In the genomic region with DNA sequence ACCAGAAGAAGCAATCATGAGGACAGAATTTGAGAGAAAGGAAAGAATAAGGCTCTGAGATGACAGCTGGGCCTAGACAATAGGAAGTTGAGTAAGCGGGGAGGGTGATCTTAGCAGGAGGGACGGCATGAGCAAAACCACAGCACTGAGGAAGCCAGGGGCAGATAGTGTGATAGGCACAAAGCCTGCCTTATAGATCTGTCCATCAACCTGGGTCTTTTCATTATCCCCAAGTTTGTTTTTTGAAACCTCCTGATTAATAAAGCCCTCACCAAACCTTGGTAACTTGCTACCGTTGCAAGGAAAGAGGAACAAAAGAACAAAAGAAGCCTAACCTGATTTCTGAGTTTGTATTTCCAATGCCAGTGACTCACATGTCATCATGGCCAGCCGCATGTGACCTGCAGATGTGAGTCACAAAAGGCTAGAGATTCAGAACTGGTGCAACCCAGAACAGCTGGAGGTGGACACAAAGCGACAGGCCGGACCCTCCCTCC, we compare ENCODE assay signal across 11 cellular contexts. TPM values are rescaled to one million over a fixed set of nuclear protein-coding genes. Genes with fewer than 3 reads are reported as not detected.
DNase-seq lines count a peak whose midpoint lies in the region; ATAC-seq and TF ChIP-seq lines count a peak whose summit lies in the region.
"Had no signal": no experiment of that assay in that cellular context is flagged by ENCODE, and none has a peak within 500 bp of the region (broad histone marks: within the 10 kb centered on the region; RNA-seq: fewer than 3 reads in every experiment).

No MANE protein-coding gene starts in this region.

- ATAC-seq in activated T-cell treated with anti-CD3 and anti-CD28 coated beads, Interleukin-2, amount 50 U/mL, for 72 hours (replicated peaks in 1 of 2): no peak
- no peak for ATAC-seq in activated CD4-positive, alpha-beta T cell treated with anti-CD3 and anti-CD28 coated beads for 36 hours
- no peak for ATAC-seq in GM21723 (IDR thresholded peaks at IDR 0.05; ENCODE audit: unreplicated experiment)
- ATAC-seq: stimulated activated memory B cell treated with anti-CD40 and anti-IgM and Interleukin-4, amounts not matched to agents 10 μg/mL and 1 μg/mL and 100 μg/mL, for 72 hours had no signal

- H3K4me3 ChIP-seq in NB4 (ENCODE audit: low read depth, low read length): no peak overlapping the region
- H3K4me3 ChIP-seq in epithelial cell of esophagus (ENCODE audit: low read length): no peak overlapping the region
- no peak overlapping the region for H3K4me3 ChIP-seq in neural progenitor cell

- no peaks in the 10 kb centered on the region for H3K27me3 ChIP-seq in neural progenitor cell

- H3K27ac ChIP-seq in neural progenitor cell: no peak overlapping the region

- H2AFZ ChIP-seq in neural progenitor cell (replicated peaks): peak overlapping the region; percentile 61

- POLR2A ChIA-PET in activated CD4-positive, alpha-beta T cell treated with anti-CD3 and anti-CD28 coated beads for 36 hours (lab: Charles Lee): no interaction called here

- no peak overlapping the region for H3K27ac Mint-ChIP-seq in neural progenitor cell
- no peak overlapping the region for H3K27ac Mint-ChIP-seq in activated T-cell treated with anti-CD3 and anti-CD28 coated beads, Interleukin-2, amount 50 U/mL, for 72 hours
- no peak overlapping the region for H3K27ac Mint-ChIP-seq in activated CD4-positive, alpha-beta T cell treated with anti-CD3 and anti-CD28 coated beads for 36 hours
- H3K27ac Mint-ChIP-seq: immature natural killer cell; stimulated activated memory B cell treated with anti-CD40 and anti-IgM and Interleukin-4, amounts not matched to agents 10 μg/mL and 1 μg/mL and 100 μg/mL, for 72 hours had no signal

- H3K4me3 Mint-ChIP-seq in neural progenitor cell: no peak overlapping the region
- no peak overlapping the region for H3K4me3 Mint-ChIP-seq in activated T-cell treated with anti-CD3 and anti-CD28 coated beads, Interleukin-2, amount 50 U/mL, for 72 hours
- no peak overlapping the region for H3K4me3 Mint-ChIP-seq in activated CD4-positive, alpha-beta T cell treated with anti-CD3 and anti-CD28 coated beads for 36 hours
- H3K4me3 Mint-ChIP-seq: immature natural killer cell; stimulated activated memory B cell treated with anti-CD40 and anti-IgM and Interleukin-4, amounts not matched to agents 10 μg/mL and 1 μg/mL and 100 μg/mL, for 72 hours had no signal

- TF ChIP-seq CTCF in NB4 (IDR thresholded peaks at IDR 0.05; ENCODE audit: low read depth, low read length) (no peak), epithelial cell of esophagus (IDR thresholded peaks at IDR 0.05; ENCODE audit: insufficient read depth, low read depth, low read length, missing control alignments) (no peak), neural progenitor cell (IDR thresholded peaks at IDR 0.05) (no peak)

- no peaks in the 10 kb centered on the region for H3K36me3 Mint-ChIP-seq in neural progenitor cell
- no peaks in the 10 kb centered on the region for H3K36me3 Mint-ChIP-seq in activated T-cell treated with anti-CD3 and anti-CD28 coated beads, Interleukin-2, amount 50 U/mL, for 72 hours (ENCODE audit: insufficient read depth in 2 of 2)
- no peaks in the 10 kb centered on the region for H3K36me3 Mint-ChIP-seq in activated CD4-positive, alpha-beta T cell treated with anti-CD3 and anti-CD28 coated beads for 36 hours (ENCODE audit: low read depth)
- H3K36me3 Mint-ChIP-seq: immature natural killer cell; stimulated activated memory B cell treated with anti-CD40 and anti-IgM and Interleukin-4, amounts not matched to agents 10 μg/mL and 1 μg/mL and 100 μg/mL, for 72 hours had no signal

- no peaks in the 10 kb centered on the region for H4K20me1 ChIP-seq in neural progenitor cell (ENCODE audit: low read depth)

- peaks cover 12% of the 10 kb centered on the region for H3K4me1 ChIP-seq in neural progenitor cell

- no peaks in the 10 kb centered on the region for H3K9me3 Mint-ChIP-seq in neural progenitor cell
- H3K9me3 Mint-ChIP-seq in activated T-cell treated with anti-CD3 and anti-CD28 coated beads, Interleukin-2, amount 50 U/mL, for 72 hours: peaks cover 1 to 3% of the 10 kb centered on the region in 2 donors
- H3K9me3 Mint-ChIP-seq in activated CD4-positive, alpha-beta T cell treated with anti-CD3 and anti-CD28 coated beads for 36 hours (ENCODE audit: low read depth): peaks cover 2% of the 10 kb centered on the region
- H3K9me3 Mint-ChIP-seq: stimulated activated memory B cell treated with anti-CD40 and anti-IgM and Interleukin-4, amounts not matched to agents 10 μg/mL and 1 μg/mL and 100 μg/mL, for 72 hours had no signal

- H3K4me2 ChIP-seq in neural progenitor cell: peak overlapping the region; percentile 19

- H3K36me3 ChIP-seq in neural progenitor cell: no peaks in the 10 kb centered on the region

- no peak for TF ChIP-seq POLR2A in NB4 (IDR thresholded peaks at IDR 0.05; ENCODE audit: extremely low read depth, insufficient read length)

- peaks cover 7% of the 10 kb centered on the region for H3K27me3 Mint-ChIP-seq in neural progenitor cell (ENCODE audit: insufficient read depth, low read depth)
- H3K27me3 Mint-ChIP-seq in activated T-cell treated with anti-CD3 and anti-CD28 coated beads, Interleukin-2, amount 50 U/mL, for 72 hours (ENCODE audit: low read depth): no peaks in the 10 kb centered on the region
- peaks cover 6% of the 10 kb centered on the region for H3K27me3 Mint-ChIP-seq in activated CD4-positive, alpha-beta T cell treated with anti-CD3 and anti-CD28 coated beads for 36 hours
- H3K27me3 Mint-ChIP-seq: stimulated activated memory B cell treated with anti-CD40 and anti-IgM and Interleukin-4, amounts not matched to agents 10 μg/mL and 1 μg/mL and 100 μg/mL, for 72 hours had no signal

- H3K9ac ChIP-seq in neural progenitor cell: no peak overlapping the region

- peaks cover 13% of the 10 kb centered on the region for H3K4me1 Mint-ChIP-seq in neural progenitor cell
- no peaks in the 10 kb centered on the region for H3K4me1 Mint-ChIP-seq in activated T-cell treated with anti-CD3 and anti-CD28 coated beads, Interleukin-2, amount 50 U/mL, for 72 hours (ENCODE audit: low read depth)
- no peaks in the 10 kb centered on the region for H3K4me1 Mint-ChIP-seq in activated CD4-positive, alpha-beta T cell treated with anti-CD3 and anti-CD28 coated beads for 36 hours
- H3K4me1 Mint-ChIP-seq: immature natural killer cell; stimulated activated memory B cell treated with anti-CD40 and anti-IgM and Interleukin-4, amounts not matched to agents 10 μg/mL and 1 μg/mL and 100 μg/mL, for 72 hours had no signal

- CTCF ChIA-PET in activated CD4-positive, alpha-beta T cell treated with anti-CD3 and anti-CD28 coated beads for 36 hours (lab: Charles Lee): interaction anchor here (0.7 kb wide), 1 partner anchor 27 kb away, joined by 3 read pairs; no protein-coding TSS in a partner anchor

- no peaks in the 10 kb centered on the region for H3K9me3 ChIP-seq in neural progenitor cell (ENCODE audit: low read depth)

- DNase-seq in DMS53 (lab: John Stamatoyannopoulos, UW) (peak; percentile 95), NB4 (ENCODE audit: low read depth) (peak; percentile 95), epithelial cell of esophagus (ENCODE audit: low read depth) (peak; percentile 85), neural progenitor cell (ENCODE audit: low spot score) (no peak), NCI-H1417 (lab: John Stamatoyannopoulos, UW) (no peak)
- DNase-seq in activated T-cell treated with anti-CD3 and anti-CD28 coated beads, Interleukin-2, amount 50 U/mL, for 72 hours: no peak
- DNase-seq in activated CD4-positive, alpha-beta T cell treated with anti-CD3 and anti-CD28 coated beads for 36 hours: no peak
- DNase-seq: activated CD4-positive, alpha-beta T cell treated with anti-CD3 and anti-CD28 coated beads, Interleukin-2, amount 50 U/mL, for 4 hours; immature natural killer cell had no signal

- intact Hi-C loops in activated CD4-positive, alpha-beta T cell treated with anti-CD3 and anti-CD28 coated beads for 36 hours (cut with DNase I, micrococcal nuclease): no loop called here

- H3F3A ChIP-seq in neural progenitor cell (ENCODE audit: low read depth): no peaks in the 10 kb centered on the region

- H3K79me2 ChIP-seq in neural progenitor cell (ENCODE audit: low read depth): no peaks in the 10 kb centered on the region

RNA-seq across cellular contexts. Expression of gene PPARGC1A, which starts 55.7 kb away (rescaled TPM):
- 1.7 and 6.6 TPM in 2 replicates for total RNA-seq in neural progenitor cell (ENCODE audit: low replicate concordance)
- not detected for total RNA-seq in activated T-cell treated with anti-CD3 and anti-CD28 coated beads, Interleukin-2, amount 50 U/mL, for 72 hours
- not detected for total RNA-seq in activated CD4-positive, alpha-beta T cell treated with anti-CD3 and anti-CD28 coated beads for 36 hours

Comparison
In these comparisons a context has a peak if more than half of its experiments do, and no peak if none do; other contexts are left out.
1. DNase-seq: peak in DMS53 (single experiment), NB4 (single experiment) and epithelial cell of esophagus (single experiment); none in neural progenitor cell (single experiment), activated T-cell treated with anti-CD3 and anti-CD28 coated beads, Interleukin-2, amount 50 U/mL, for 72 hours (0 of 2), activated CD4-positive, alpha-beta T cell treated with anti-CD3 and anti-CD28 coated beads for 36 hours (single experiment) and NCI-H1417 (0 of 3).